Comparison of ENCODE assay signal across 10 cellular contexts in the genomic region with DNA sequence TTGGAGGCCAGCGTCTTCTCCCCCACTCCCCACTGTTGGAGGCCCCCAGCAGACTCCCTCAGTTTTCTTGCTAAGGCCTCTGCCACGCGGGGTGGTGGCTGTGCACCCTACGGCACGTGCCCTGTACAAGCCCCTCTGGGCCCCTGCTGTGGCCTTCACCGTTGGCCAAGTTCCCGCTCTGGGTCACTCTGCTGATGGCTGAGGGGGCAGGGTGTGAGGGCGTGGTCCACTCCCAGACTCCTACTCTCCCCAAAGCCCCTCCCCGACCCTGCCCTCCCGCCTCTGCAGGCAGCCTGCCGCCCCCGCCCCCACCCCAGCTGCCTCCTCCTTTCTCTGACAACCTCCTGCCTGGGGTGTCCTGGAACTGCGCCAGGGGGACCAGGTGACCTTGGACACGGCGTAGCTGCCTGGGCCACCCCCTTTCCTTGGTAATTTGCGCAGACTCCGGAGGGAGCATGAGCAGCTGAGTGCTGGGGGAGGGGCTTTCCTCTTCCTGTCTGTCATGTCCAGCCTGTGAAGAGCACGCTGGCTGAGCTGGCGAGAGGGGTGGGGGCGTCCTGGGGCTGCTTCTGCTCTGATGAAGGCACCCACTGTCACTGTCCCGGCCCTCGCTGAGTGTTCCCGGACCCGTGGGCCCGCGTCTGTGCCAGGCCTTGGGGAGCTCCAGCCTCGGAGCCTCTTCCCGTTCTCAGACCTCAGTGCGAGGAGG.
DNase-seq lines count a peak whose midpoint lies in the region; ATAC-seq and TF ChIP-seq lines count a peak whose summit lies in the region.
"Had no signal": no experiment of that assay in that cellular context is flagged by ENCODE, and none has a peak within 500 bp of the region (broad histone marks: within the 10 kb centered on the region; RNA-seq: fewer than 3 reads in every experiment).

No MANE protein-coding gene starts in this region.

- no peak for TF ChIP-seq CTCF in brain (conservative IDR thresholded peaks at IDR 0.05)

- no peak overlapping the region for H2BK120ac ChIP-seq in mesendoderm (ENCODE audit: low read depth, low read length)

- H3K79me1 ChIP-seq in mesendoderm (ENCODE audit: low read length): no peaks in the 10 kb centered on the region

- no peak overlapping the region for H4K5ac ChIP-seq in mesendoderm (ENCODE audit: low read length)

- H3K27me3 Mint-ChIP-seq in brain: no peaks in the 10 kb centered on the region

- H3K9ac ChIP-seq in BLaER1: peak overlapping the region; percentile 51; the same call in 1 of the 2 replicates
- H3K9ac ChIP-seq in mesendoderm (ENCODE audit: low read length): peak overlapping the region; percentile 44

- no peaks in the 10 kb centered on the region for H3K9me3 ChIP-seq in BLaER1

- peak; percentile 98 for DNase-seq in NCI-H1694 (lab: John Stamatoyannopoulos, UW)
- DNase-seq in mesendoderm: peak; percentile 45
- DNase-seq in Kasumi-1 (lab: John Stamatoyannopoulos, UW): no peak
- DNase-seq in HT-29 (ENCODE audit: low spot score): no peak
- DNase-seq: foreskin fibroblast had no signal

- H3K4me1 Mint-ChIP-seq in brain: peaks cover 60% of the 10 kb centered on the region

- H3K27me3 ChIP-seq in BLaER1: peaks cover 28% of the 10 kb centered on the region
- no peaks in the 10 kb centered on the region for H3K27me3 ChIP-seq in mesendoderm (ENCODE audit: insufficient read depth, low read length, poor library complexity)

- ATAC-seq in HG03097 (IDR thresholded peaks at IDR 0.05; ENCODE audit: low FRiP score, unreplicated experiment) (no peak), GM19452 (IDR thresholded peaks at IDR 0.05; ENCODE audit: unreplicated experiment) (no peak)

- peak overlapping the region in 4 of 5 experiments; percentile 50 to 98 (median 87) for H3K27ac Mint-ChIP-seq in brain
- H3K27ac Mint-ChIP-seq: B cell had no signal

- H3K4ac ChIP-seq in mesendoderm (ENCODE audit: low read depth, low read length): no peak overlapping the region

- peaks cover 22% of the 10 kb centered on the region; the same call in 1 of the 2 replicates for H4K20me1 ChIP-seq in BLaER1

- no peaks in the 10 kb centered on the region for H3K36me3 ChIP-seq in BLaER1
- H3K36me3 ChIP-seq in mesendoderm (ENCODE audit: control insufficient read depth, insufficient read depth, low read length): no peaks in the 10 kb centered on the region

- peak overlapping the region; percentile 2 for H2BK5ac ChIP-seq in mesendoderm (ENCODE audit: low read length)

- H3K4me2 ChIP-seq in BLaER1 (peak overlapping the region; percentile 97), mesendoderm (ENCODE audit: low read length) (no peak overlapping the region)

- H3K36me3 Mint-ChIP-seq in brain: no peaks in the 10 kb centered on the region

- no peaks in the 10 kb centered on the region for H3K79me2 ChIP-seq in mesendoderm (ENCODE audit: control insufficient read depth, insufficient read depth, low read length)

- WGBS in mesendoderm (ENCODE audit: extremely low coverage, insufficient coverage, low lambda C conversion rate): no CpG with 5 or more reads among the region's 29 CpGs

- H3K23ac ChIP-seq in mesendoderm (ENCODE audit: low read length): no peak overlapping the region

- H2BK15ac ChIP-seq in mesendoderm (replicated peaks; ENCODE audit: low read depth): no peak overlapping the region

- H4K8ac ChIP-seq in mesendoderm (ENCODE audit: low read depth, low read length): no peak overlapping the region

- H3K4me3 Mint-ChIP-seq in brain: peak overlapping the region in 3 of 5 experiments; percentile 41 to 54 (median 53)
- H3K4me3 Mint-ChIP-seq: B cell had no signal

- H3K56ac ChIP-seq in mesendoderm (ENCODE audit: low read length): peak overlapping the region; percentile 83

- H3K27ac ChIP-seq in BLaER1 (peak overlapping the region; percentile 76), mesendoderm (ENCODE audit: low read depth, low read length) (no peak overlapping the region)

- H3K4me1 ChIP-seq in BLaER1 (peaks cover 83% of the 10 kb centered on the region), mesendoderm (ENCODE audit: control insufficient read depth, low read depth, low read length) (peaks cover 3% of the 10 kb centered on the region)

- peak overlapping the region; percentile 56 for H3K4me3 ChIP-seq in BLaER1
- H3K4me3 ChIP-seq in mesendoderm (ENCODE audit: low read length): no peak overlapping the region

- peaks cover 3 to 9% (median 6%) of the 10 kb centered on the region in 5 experiments for H3K9me3 Mint-ChIP-seq in brain

- H3K18ac ChIP-seq in mesendoderm (ENCODE audit: low read length): peak overlapping the region; percentile 1

- no peak overlapping the region for H2AK5ac ChIP-seq in mesendoderm (ENCODE audit: low read length)

Comparison
In these comparisons a context has a peak if more than half of its experiments do, and no peak if none do; other contexts are left out.
1. DNase-seq: peak in NCI-H1694 (single experiment) and mesendoderm (single experiment); none in Kasumi-1 (0 of 2) and HT-29 (single experiment).